In the genomic region with DNA sequence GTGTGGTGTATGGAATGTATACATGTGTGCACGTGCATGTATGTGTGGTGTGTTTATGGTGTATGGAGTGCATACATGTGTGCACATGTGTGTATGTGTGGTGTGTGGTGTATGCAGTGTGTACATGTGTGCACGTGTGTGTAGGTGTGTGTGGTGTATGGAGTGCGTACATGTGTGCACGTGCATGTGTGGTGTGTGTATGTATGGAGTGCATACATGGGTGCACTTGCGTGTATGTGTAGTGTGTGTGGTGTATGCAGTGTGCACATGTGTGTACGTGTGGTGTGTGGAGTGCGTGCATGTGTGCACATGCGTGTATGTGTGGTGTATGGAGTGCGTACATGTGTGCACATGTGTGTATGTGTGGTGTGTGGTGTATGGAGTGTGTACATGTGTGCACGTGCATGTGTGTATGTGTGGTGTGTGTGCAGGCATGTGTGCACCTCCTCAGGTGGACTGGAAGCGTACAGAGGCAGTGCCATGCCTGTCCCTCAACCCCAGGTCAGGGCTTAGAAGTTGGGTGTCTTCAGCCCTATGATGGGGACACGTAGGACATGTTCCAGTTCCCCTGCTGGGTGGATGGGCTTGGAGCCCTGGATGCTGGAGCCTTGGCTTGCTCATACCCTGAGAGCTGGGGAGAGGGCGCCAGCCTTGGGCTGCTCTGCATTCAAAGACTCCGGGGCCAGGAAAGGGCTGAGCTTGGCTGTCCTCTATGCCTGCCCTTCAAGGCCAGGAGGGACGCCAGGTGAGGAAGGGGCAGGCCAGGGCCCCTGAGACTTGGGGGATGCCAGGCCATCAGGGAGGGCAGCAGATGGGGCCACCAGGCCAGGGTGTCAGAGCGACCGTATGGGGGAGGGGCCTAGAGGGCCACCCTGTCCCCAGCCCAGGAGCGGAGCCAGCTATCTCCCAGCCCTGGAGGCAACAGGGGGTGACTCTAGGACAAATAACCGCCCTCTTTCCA, we compare ENCODE assay signal across 19 cellular contexts. TPM values are rescaled to one million over a fixed set of nuclear protein-coding genes. Genes with fewer than 3 reads are reported as not detected.
"Had no signal": no experiment of that assay in that cellular context is flagged by ENCODE, and none has a peak within 500 bp of the region (broad histone marks: within the 10 kb centered on the region; RNA-seq: fewer than 3 reads in every experiment).

No MANE protein-coding gene starts in this region.

- H3K4me3 ChIP-seq: esophagus muscularis mucosa, suprapubic skin, upper lobe of left lung had no signal

- H3K9me3 ChIP-seq: esophagus muscularis mucosa, suprapubic skin, upper lobe of left lung had no signal

- DNase-seq: activated CD4-positive, alpha-beta T cell treated with anti-CD3 and anti-CD28 coated beads for 1 hour; activated CD4-positive, alpha-beta T cell treated with anti-CD3 and anti-CD28 coated beads, Interleukin-2, amount 50 U/mL, for 48 hours; activated gamma-delta T cell treated with Interleukin-2 at 50 U/mL for 16 hours; activated naive CD8-positive, alpha-beta T cell treated with anti-CD3 and anti-CD28 coated beads for 36 hours; activated T-cell treated with anti-CD3 and anti-CD28 coated beads, Interleukin-2, amount 50 U/mL, for 48 hours; brain microvascular endothelial cell; naive thymus-derived CD8-positive, alpha-beta T cell; stimulated activated CD4-positive, alpha-beta T cell treated with anti-CD3 and anti-CD28 coated beads, Interleukin-2, amount 100 ng/mL, for 24 hours; stimulated activated naive CD4-positive, alpha-beta T cell treated with Interleukin-2 at 50 U/mL for 16 hours had no signal

- ATAC-seq: naive thymus-derived CD8-positive, alpha-beta T cell; sciatic nerve had no signal

- H3K27me3 ChIP-seq: brain microvascular endothelial cell had no signal

- H3K36me3 ChIP-seq: brain microvascular endothelial cell, esophagus muscularis mucosa, suprapubic skin, upper lobe of left lung had no signal

- H3K27ac ChIP-seq: brain microvascular endothelial cell, esophagus muscularis mucosa, suprapubic skin had no signal

RNA-seq across cellular contexts. Expression of gene MYMK, which starts 12.2 kb away (rescaled TPM):
- total RNA-seq: activated naive CD8-positive, alpha-beta T cell treated with anti-CD3 and anti-CD28 coated beads for 36 hours; chondrocyte; dermis microvascular lymphatic vessel endothelial cell; esophagus muscularis mucosa; fibroblast of villous mesenchyme; lung microvascular endothelial cell; mononuclear cell; naive thymus-derived CD8-positive, alpha-beta T cell; posterior vena cava; sciatic nerve; suprapubic skin; upper lobe of left lung had no signal
- polyA plus RNA-seq: naive thymus-derived CD8-positive, alpha-beta T cell had no signal
